9 cellular contexts compared by ENCODE assay signal in genomic region chr10:29946953-29947700, GRCh38.
DNase-seq lines count a peak whose midpoint lies in the region; ATAC-seq and TF ChIP-seq lines count a peak whose summit lies in the region.
"Had no signal": no experiment of that assay in that cellular context is flagged by ENCODE, and none has a peak within 500 bp of the region (broad histone marks: within the 10 kb centered on the region; RNA-seq: fewer than 3 reads in every experiment).

No MANE protein-coding gene starts in this region.

- H3K27me3 ChIP-seq in KMS-11 (ENCODE audit: insufficient read depth, low read depth) (no peaks in the 10 kb centered on the region), endodermal cell (ENCODE audit: control insufficient read depth, insufficient read depth, low read length, poor library complexity, severe bottlenecking) (no peaks in the 10 kb centered on the region), lower lobe of right lung (ENCODE audit: low read depth) (no peaks in the 10 kb centered on the region), transverse colon (no peaks in the 10 kb centered on the region)

- intact Hi-C loops in lower lobe of right lung (cut with DNase I) (no loop called here), transverse colon (cut with DNase I; ENCODE audit: low total_unique reads) (no loop called here)

- peak; percentile 96 for TF ChIP-seq EP300 in transverse colon (IDR thresholded peaks at IDR 0.05; ENCODE audit: low read depth)

- H3K27me3 Mint-ChIP-seq in endodermal cell (ENCODE audit: insufficient read depth), result no peaks in the 10 kb centered on the region
- H3K27me3 Mint-ChIP-seq: stimulated activated naive CD8-positive, alpha-beta T cell treated with anti-CD3 and anti-CD28 coated beads, Interleukin-15, Interleukin-2, amounts not matched to agents 100 ng/mL and 50 ng/mL, for 24 hours had no signal

- H3K79me2 ChIP-seq in KMS-11 (ENCODE audit: insufficient read depth, low read depth), result no peaks in the 10 kb centered on the region

- H3K4me1 ChIP-seq in KMS-11 (ENCODE audit: low read depth, poor library complexity, severe bottlenecking) (peaks cover 43% of the 10 kb centered on the region), endodermal cell (ENCODE audit: control insufficient read depth, insufficient read depth, low read length) (no peaks in the 10 kb centered on the region), lower lobe of right lung (peaks cover 16% of the 10 kb centered on the region), transverse colon (peaks cover 0 to 11% (median 4%) of the 10 kb centered on the region in 4 donors)

- peak; percentile 72 to 87 for ATAC-seq in lower lobe of right lung

- H3K4me3 ChIP-seq in KMS-11 (IDR thresholded peaks at IDR 0.05; ENCODE audit: insufficient read depth, low read depth, low read length) (no peak overlapping the region), endodermal cell (ENCODE audit: low read length) (no peak overlapping the region), lower lobe of right lung (no peak overlapping the region), transverse colon (no peak overlapping the region)

- no peak for TF ChIP-seq POLR2A in transverse colon (IDR thresholded peaks at IDR 0.05)

- no peak overlapping the region for H3K4me3 Mint-ChIP-seq in endodermal cell
- H3K4me3 Mint-ChIP-seq: stimulated activated naive CD8-positive, alpha-beta T cell treated with anti-CD3 and anti-CD28 coated beads, Interleukin-15, Interleukin-2, amounts not matched to agents 100 ng/mL and 50 ng/mL, for 24 hours had no signal

- in situ Hi-C loops in transverse colon (cut with MboI; ENCODE audit: low pct_ligation_motif_present in 1 of 4, low pct_unique_long_range_greater_than_20kb in 1 of 4, low sequenced_read_pairs in 3 of 4), result no loop called here

- 53 to 54% methylated on average over 4 to 9 of the region's 9 CpGs for WGBS in endodermal cell (ENCODE audit: insufficient coverage in 1 of 2, insufficient read length in 1 of 2), 2 experiments
- WGBS in transverse colon (ENCODE audit: low coverage in 1 of 2), 2 donors, result 64% methylated on average over 9 of the region's 9 CpGs; no CpG with 5 or more reads in 1 of the 2 donors

- peaks cover 9% of the 10 kb centered on the region for H3K4me1 Mint-ChIP-seq in endodermal cell

- H3K27ac ChIP-seq in KMS-11, result no peak overlapping the region
- no peak overlapping the region for H3K27ac ChIP-seq in endodermal cell (ENCODE audit: low read depth, low read length)
- H3K27ac ChIP-seq in lower lobe of right lung, result peak overlapping the region; percentile 68
- peak overlapping the region; percentile 31 to 71 (median 64) for H3K27ac ChIP-seq in transverse colon

- no peak overlapping the region for H2AFZ ChIP-seq in KMS-11 (ENCODE audit: low read depth)

- no peaks in the 10 kb centered on the region for H3K9me3 Mint-ChIP-seq in endodermal cell
- H3K9me3 Mint-ChIP-seq: stimulated activated naive CD8-positive, alpha-beta T cell treated with anti-CD3 and anti-CD28 coated beads, Interleukin-15, Interleukin-2, amounts not matched to agents 100 ng/mL and 50 ng/mL, for 24 hours had no signal

- DNase-seq in endodermal cell (peak; percentile 86), lower lobe of right lung (no peak), transverse colon (no peak), NCI-H187 (lab: John Stamatoyannopoulos, UW) (no peak), mesenteric fat pad (ENCODE audit: low spot score) (no peak), NCI-H2227 (lab: John Stamatoyannopoulos, UW; ENCODE audit: unreplicated experiment) (no peak)
- no peak for DNase-seq in stimulated activated CD4-positive, alpha-beta T cell treated with anti-CD3 and anti-CD28 coated beads, Interleukin-15, amount 100 ng/mL, for 24 hours

- no peak overlapping the region for H3K27ac Mint-ChIP-seq in endodermal cell
- H3K27ac Mint-ChIP-seq: stimulated activated naive CD8-positive, alpha-beta T cell treated with anti-CD3 and anti-CD28 coated beads, Interleukin-15, Interleukin-2, amounts not matched to agents 100 ng/mL and 50 ng/mL, for 24 hours had no signal

- H3K36me3 ChIP-seq in KMS-11 (ENCODE audit: insufficient read depth), result no peaks in the 10 kb centered on the region
- no peaks in the 10 kb centered on the region for H3K36me3 ChIP-seq in endodermal cell (ENCODE audit: control insufficient read depth, insufficient read depth, low read length)
- no peaks in the 10 kb centered on the region for H3K36me3 ChIP-seq in lower lobe of right lung
- no peaks in the 10 kb centered on the region for H3K36me3 ChIP-seq in transverse colon

- H3K9me3 ChIP-seq in endodermal cell (ENCODE audit: control insufficient read depth, low read length) (no peaks in the 10 kb centered on the region), lower lobe of right lung (no peaks in the 10 kb centered on the region), transverse colon (no peaks in the 10 kb centered on the region)

- no peaks in the 10 kb centered on the region for H4K20me1 ChIP-seq in KMS-11 (ENCODE audit: insufficient read depth)

- TF ChIP-seq CTCF in KMS-11 (conservative IDR thresholded peaks at IDR 0.05; ENCODE audit: low read depth, low read length) (no peak), endodermal cell (conservative IDR thresholded peaks at IDR 0.05) (no peak), lower lobe of right lung (IDR thresholded peaks at IDR 0.05) (no peak), transverse colon (IDR thresholded peaks at IDR 0.05) (no peak)

- no peak overlapping the region for H3K9ac ChIP-seq in KMS-11
- no peak overlapping the region for H3K9ac ChIP-seq in endodermal cell (ENCODE audit: extremely low read depth, low read length, poor library complexity, severe bottlenecking)

- H3K4me2 ChIP-seq in KMS-11, result peak overlapping the region; percentile 4; the same call in 1 of the 2 replicates

- H3K36me3 Mint-ChIP-seq in endodermal cell (ENCODE audit: low read depth), result no peaks in the 10 kb centered on the region

Comparison
In these comparisons a context has a peak if more than half of its experiments do, and no peak if none do; other contexts are left out.
1. H3K27ac ChIP-seq: peak in lower lobe of right lung (single experiment) and transverse colon (4 of 4); none in KMS-11 (single experiment) and endodermal cell (single experiment).